In genomic region chr17:15882058-15882720, GRCh38 we compare ENCODE assay signal across 22 cellular contexts.
DNase-seq lines count a peak whose midpoint lies in the region; ATAC-seq and TF ChIP-seq lines count a peak whose summit lies in the region.
"Had no signal": no experiment of that assay in that cellular context is flagged by ENCODE, and none has a peak within 500 bp of the region (broad histone marks: within the 10 kb centered on the region; RNA-seq: fewer than 3 reads in every experiment).

No MANE protein-coding gene starts in this region.

- TF ChIP-seq CTCF in AG04450 (IDR thresholded peaks at IDR 0.05; ENCODE audit: low read depth, low read length): peak; percentile 13; the same call in 1 of the 2 replicates
- TF ChIP-seq CTCF in GM12873 (IDR thresholded peaks at IDR 0.05; ENCODE audit: insufficient read depth, low read depth, low read length, missing control alignments): peak; percentile 21
- peak in 3 of 6 experiments; percentile 9 to 29 (median 15) for TF ChIP-seq CTCF in adrenal gland (IDR thresholded peaks at IDR 0.05)

- POLR2A ChIA-PET in AG04450 (lab: Yijun Ruan, JAX): no interaction called here

- 54 to 70% (median 63%) methylated on average over 8 of the region's 8 CpGs for WGBS in adrenal gland, 4 donors

- H3K9me3 Mint-ChIP-seq in activated CD8-positive, alpha-beta memory T cell treated with anti-CD3 and anti-CD28 coated beads, Interleukin-2, amount 10 ng/mL, durations not matched to agents 7 days and 5 days (ENCODE audit: low read depth): no peaks in the 10 kb centered on the region
- H3K9me3 Mint-ChIP-seq: activated CD4-positive, alpha-beta memory T cell treated with anti-CD3 and anti-CD28 coated beads, Interleukin-2, amount 10 ng/mL, durations not matched to agents 7 days and 5 days; activated naive CD8-positive, alpha-beta T cell treated with anti-CD3 and anti-CD28 coated beads, Interleukin-2, amount 50 U/mL, for 24 hours; activated T-helper 1 cell treated with anti-CD3 and anti-CD28 coated beads, Interleukin-12 subunit alpha, Interleukin-12 subunit beta, Interleukin-2, Interleukin-4 antibody, amounts not matched to agents 30 ng/mL and 10 ng/mL and 1 ng/mL, durations not matched to agents 14 hours and 24 hours and 36 hours; IgD-negative memory B cell; nephron progenitor cell had no signal

- no peaks in the 10 kb centered on the region for H3K36me3 Mint-ChIP-seq in activated CD8-positive, alpha-beta memory T cell treated with anti-CD3 and anti-CD28 coated beads, Interleukin-2, amount 10 ng/mL, durations not matched to agents 7 days and 5 days
- H3K36me3 Mint-ChIP-seq: IgD-negative memory B cell had no signal

- H3K27me3 ChIP-seq in AG04450 (ENCODE audit: control insufficient read depth, insufficient read depth, low read length) (no peaks in the 10 kb centered on the region), adrenal gland (no peaks in the 10 kb centered on the region)

- CTCF ChIA-PET in AG04450 (lab: Charles Lee): no interaction called here
- CTCF ChIA-PET in activated CD8-positive, alpha-beta memory T cell treated with anti-CD3 and anti-CD28 coated beads, Interleukin-2, amount 10 ng/mL, durations not matched to agents 7 days and 5 days (lab: Charles Lee): no interaction called here

- H3K36me3 ChIP-seq in adrenal gland (replicated peaks in 1 of 2): no peaks in the 10 kb centered on the region

- TF ChIP-seq POLR2A in adrenal gland (IDR thresholded peaks at IDR 0.05): no peak

- intact Hi-C loops in adrenal gland (cut with DNase I) (no loop called here), left colon (cut with DNase I, micrococcal nuclease) (no loop called here)

- ATAC-seq in HG03354 (IDR thresholded peaks at IDR 0.05; ENCODE audit: poor library complexity, severe bottlenecking, unreplicated experiment): no peak
- no peak for ATAC-seq in activated CD8-positive, alpha-beta memory T cell treated with anti-CD3 and anti-CD28 coated beads, Interleukin-2, amount 10 ng/mL, durations not matched to agents 7 days and 5 days
- ATAC-seq in left colon: no peak
- ATAC-seq: activated naive CD8-positive, alpha-beta T cell treated with anti-CD3 and anti-CD28 coated beads, Interleukin-2, amount 50 U/mL, for 24 hours; Panc1; right cardiac atrium; SK-N-SH treated with all-trans-retinoic acid at 6 μM for 48 hours had no signal

- no peak overlapping the region for H3K4me3 Mint-ChIP-seq in activated CD8-positive, alpha-beta memory T cell treated with anti-CD3 and anti-CD28 coated beads, Interleukin-2, amount 10 ng/mL, durations not matched to agents 7 days and 5 days
- H3K4me3 Mint-ChIP-seq: activated CD4-positive, alpha-beta memory T cell treated with anti-CD3 and anti-CD28 coated beads, Interleukin-2, amount 10 ng/mL, durations not matched to agents 7 days and 5 days; activated naive CD8-positive, alpha-beta T cell treated with anti-CD3 and anti-CD28 coated beads, Interleukin-2, amount 50 U/mL, for 24 hours; activated T-helper 1 cell treated with anti-CD3 and anti-CD28 coated beads, Interleukin-12 subunit alpha, Interleukin-12 subunit beta, Interleukin-2, Interleukin-4 antibody, amounts not matched to agents 30 ng/mL and 10 ng/mL and 1 ng/mL, durations not matched to agents 14 hours and 24 hours and 36 hours; IgD-negative memory B cell; nephron progenitor cell had no signal

- no peak overlapping the region for H3K27ac ChIP-seq in AG04450 (ENCODE audit: low read depth, low read length)
- peak overlapping the region; percentile 40 to 82 (median 76) for H3K27ac ChIP-seq in adrenal gland

- peaks cover 21 to 29% of the 10 kb centered on the region in 2 donors for H3K4me1 ChIP-seq in adrenal gland (replicated peaks in 1 of 2)

- H3K4me3 ChIP-seq in AG04450 (ENCODE audit: low read depth, low read length) (no peak overlapping the region), adrenal gland (no peak overlapping the region)

- no peaks in the 10 kb centered on the region for H3K27me3 Mint-ChIP-seq in activated CD8-positive, alpha-beta memory T cell treated with anti-CD3 and anti-CD28 coated beads, Interleukin-2, amount 10 ng/mL, durations not matched to agents 7 days and 5 days
- H3K27me3 Mint-ChIP-seq: activated naive CD8-positive, alpha-beta T cell treated with anti-CD3 and anti-CD28 coated beads, Interleukin-2, amount 50 U/mL, for 24 hours had no signal

- H3K4me1 Mint-ChIP-seq in activated CD8-positive, alpha-beta memory T cell treated with anti-CD3 and anti-CD28 coated beads, Interleukin-2, amount 10 ng/mL, durations not matched to agents 7 days and 5 days: peaks cover 20% of the 10 kb centered on the region

- H3K9me3 ChIP-seq in AG04450 (ENCODE audit: control insufficient read depth, insufficient read depth, low read length) (no peaks in the 10 kb centered on the region; the same call in 1 of the 2 replicates), adrenal gland (replicated peaks in 1 of 3) (no peaks in the 10 kb centered on the region)

- DNase-seq in AG04450 (ENCODE audit: low read depth, low spot score) (no peak), adrenal gland (peak; percentile 62 to 85 (median 82)), islet precursor cell (peak; percentile 81), T-helper 1 cell (no peak), left colon (no peak)
- DNase-seq in activated CD8-positive, alpha-beta memory T cell treated with anti-CD3 and anti-CD28 coated beads, Interleukin-2, amount 10 ng/mL, durations not matched to agents 7 days and 5 days: no peak
- DNase-seq: activated CD4-positive, alpha-beta memory T cell treated with anti-CD3 and anti-CD28 coated beads, Interleukin-2, amount 10 ng/mL, durations not matched to agents 7 days and 5 days; activated naive CD8-positive, alpha-beta T cell treated with anti-CD3 and anti-CD28 coated beads, Interleukin-2, amount 50 U/mL, for 24 hours; AML-193; cerebellar nuclear complex; MV-4-11; NCI-H2081; NCI-H524 treated with DMSO at 0.1 percent for 48 hours; nephron progenitor cell; right cardiac atrium; stimulated activated CD4-positive, alpha-beta T cell treated with anti-CD3 and anti-CD28 coated beads, Interleukin-2, amount 100 ng/mL, for 24 hours had no signal

- H3K27ac Mint-ChIP-seq in activated CD8-positive, alpha-beta memory T cell treated with anti-CD3 and anti-CD28 coated beads, Interleukin-2, amount 10 ng/mL, durations not matched to agents 7 days and 5 days: no peak overlapping the region
- H3K27ac Mint-ChIP-seq: activated CD4-positive, alpha-beta memory T cell treated with anti-CD3 and anti-CD28 coated beads, Interleukin-2, amount 10 ng/mL, durations not matched to agents 7 days and 5 days; activated naive CD8-positive, alpha-beta T cell treated with anti-CD3 and anti-CD28 coated beads, Interleukin-2, amount 50 U/mL, for 24 hours; activated T-helper 1 cell treated with anti-CD3 and anti-CD28 coated beads, Interleukin-12 subunit alpha, Interleukin-12 subunit beta, Interleukin-2, Interleukin-4 antibody, amounts not matched to agents 30 ng/mL and 10 ng/mL and 1 ng/mL, durations not matched to agents 14 hours and 24 hours and 36 hours; nephron progenitor cell had no signal

Comparison
In these comparisons a context has a peak if more than half of its experiments do, and no peak if none do; other contexts are left out.
1. DNase-seq: peak in adrenal gland (7 of 7) and islet precursor cell (single experiment); none in AG04450 (single experiment), T-helper 1 cell (0 of 5), activated CD8-positive, alpha-beta memory T cell treated with anti-CD3 and anti-CD28 coated beads, Interleukin-2, amount 10 ng/mL, durations not matched to agents 7 days and 5 days (single experiment) and left colon (0 of 2).